8 cellular contexts compared by ENCODE assay signal in genomic region chr11:29333993-29334780, GRCh38.
DNase-seq lines count a peak whose midpoint lies in the region; ATAC-seq, FAIRE-seq and TF ChIP-seq lines count a peak whose summit lies in the region.

No MANE protein-coding gene starts in this region.

- H3K36me3 ChIP-seq in cardiac muscle cell = no peaks in the 10 kb centered on the region
- H3K36me3 ChIP-seq in Karpas-422 (ENCODE audit: insufficient read depth, low read length) = no peaks in the 10 kb centered on the region
- no peaks in the 10 kb centered on the region for H3K36me3 ChIP-seq in SU-DHL-6 (ENCODE audit: low read length)
- H3K36me3 ChIP-seq in kidney (ENCODE audit: control insufficient read depth in 1 of 2, insufficient read depth in 2 of 2, low read length in 2 of 2) = no peaks in the 10 kb centered on the region

- no peak overlapping the region for H2BK20ac ChIP-seq in H9 (ENCODE audit: low read depth, low read length, poor library complexity, severe bottlenecking)

- H3K18ac ChIP-seq in H9 (ENCODE audit: insufficient read length, low read depth, low read length) = no peak overlapping the region

- H2BK12ac ChIP-seq in H9 (ENCODE audit: insufficient read length, low read depth, low read length) = no peak overlapping the region

- H4K5ac ChIP-seq in H9 (ENCODE audit: insufficient read length, low read depth, low read length) = no peak overlapping the region

- no peak overlapping the region for H3K4me3 Mint-ChIP-seq in H9

- no peak overlapping the region for H3K14ac ChIP-seq in H9 (ENCODE audit: insufficient read depth, low read length)

- H2BK5ac ChIP-seq in H9 (ENCODE audit: insufficient read length, low read length) = no peak overlapping the region

- no peak overlapping the region for H2BK15ac ChIP-seq in H9 (ENCODE audit: low read depth, low read length)

- H4K20me1 ChIP-seq in H9 (ENCODE audit: control insufficient read depth, insufficient read depth, insufficient read length) (no peaks in the 10 kb centered on the region), Karpas-422 (ENCODE audit: insufficient read depth, low read depth, low read length) (no peaks in the 10 kb centered on the region), SU-DHL-6 (ENCODE audit: low read depth, low read length) (no peaks in the 10 kb centered on the region)

- no peaks in the 10 kb centered on the region; the same call in 1 of the 2 replicates for H3K27me3 Mint-ChIP-seq in H9 (ENCODE audit: low read depth)

- no peak overlapping the region for H3K4ac ChIP-seq in H9 (ENCODE audit: low read depth, low read length)

- no peak overlapping the region for H4K8ac ChIP-seq in H9 (replicated peaks; ENCODE audit: insufficient read length, low read depth, low read length)

- no peak overlapping the region for H3K23ac ChIP-seq in H9 (ENCODE audit: insufficient read length, low read depth, low read length)

- H3K9me3 Mint-ChIP-seq in H9 = no peaks in the 10 kb centered on the region; a peak in 1 of 5 replicates

- H3K4me1 Mint-ChIP-seq in H9 = no peaks in the 10 kb centered on the region

- H3K27ac ChIP-seq in cardiac muscle cell (no peak overlapping the region), right cardiac atrium (ENCODE audit: low read length) (no peak overlapping the region), H9 (ENCODE audit: insufficient read length, low read depth, low read length) (no peak overlapping the region), Karpas-422 (ENCODE audit: low read length) (no peak overlapping the region), SU-DHL-6 (ENCODE audit: low read depth, low read length) (no peak overlapping the region), kidney (ENCODE audit: low read depth in 2 of 2, low read length in 2 of 2) (no peak overlapping the region), substantia nigra (ENCODE audit: low read depth, low read length, poor library complexity, severe bottlenecking) (no peak overlapping the region)

- peak; percentile 42 to 81 for DNase-seq in cardiac muscle cell (ENCODE audit: low read depth in 1 of 2, low spot score in 1 of 2)
- DNase-seq in right cardiac atrium = no peak
- DNase-seq in H9 = peak; percentile 25
- DNase-seq in Karpas-422 = peak; percentile 81
- no peak for DNase-seq in kidney
- no peak for DNase-seq in substantia nigra (lab: John Stamatoyannopoulos, UW)
- no peak for DNase-seq in DMS79 treated with DMSO at 0.1 percent for 48 hours (lab: John Stamatoyannopoulos, UW)

- no peak for ATAC-seq in right cardiac atrium

- no peak overlapping the region for H4K91ac ChIP-seq in H9 (ENCODE audit: insufficient read length, low read depth, low read length)

- no peak overlapping the region for H2BK120ac ChIP-seq in H9 (ENCODE audit: low read depth, low read length, poor library complexity, severe bottlenecking)

- H3K56ac ChIP-seq in H9 (ENCODE audit: insufficient read length, low read depth, low read length) = no peak overlapping the region

- no peaks in the 10 kb centered on the region; a peak in 1 of 7 replicates for H3K36me3 Mint-ChIP-seq in H9 (ENCODE audit: insufficient read depth in 1 of 3, low read depth in 3 of 3)

- H3F3A ChIP-seq in SU-DHL-6 (ENCODE audit: insufficient read depth) = no peaks in the 10 kb centered on the region

- H3K9ac ChIP-seq in H9 (ENCODE audit: extremely low read depth, insufficient read length, low read length) (no peak overlapping the region), Karpas-422 (ENCODE audit: low read length) (no peak overlapping the region), SU-DHL-6 (ENCODE audit: low read length) (no peak overlapping the region), kidney (ENCODE audit: low read length in 2 of 2) (no peak overlapping the region)

- no peak for FAIRE-seq in kidney (lab: Jason Lieb, UNC)

- no peak overlapping the region for H2AK5ac ChIP-seq in H9 (ENCODE audit: insufficient read length, low read length)

- no peak overlapping the region for H3K27ac Mint-ChIP-seq in H9

- H3K9me2 ChIP-seq in Karpas-422 (replicated peaks; ENCODE audit: insufficient read depth, low read length) (no peaks in the 10 kb centered on the region), SU-DHL-6 (replicated peaks; ENCODE audit: insufficient read depth, low read length) (no peaks in the 10 kb centered on the region)

- H3K4me2 ChIP-seq in H9 (ENCODE audit: insufficient read depth, insufficient read length, low read length) (no peak overlapping the region), Karpas-422 (ENCODE audit: low read depth, low read length, poor library complexity, severe bottlenecking) (no peak overlapping the region), SU-DHL-6 (ENCODE audit: low read depth, low read length, poor library complexity, severe bottlenecking) (no peak overlapping the region)

- H3K4me1 ChIP-seq in cardiac muscle cell (ENCODE audit: low read depth) (peaks cover 2% of the 10 kb centered on the region), right cardiac atrium (ENCODE audit: control insufficient read depth, insufficient read depth, low read length) (no peaks in the 10 kb centered on the region), H9 (ENCODE audit: insufficient read depth, low read length) (no peaks in the 10 kb centered on the region; the same call in 1 of the 2 replicates), Karpas-422 (ENCODE audit: low read length) (no peaks in the 10 kb centered on the region), kidney (ENCODE audit: control insufficient read depth in 1 of 2, insufficient read depth in 1 of 2, low read depth in 1 of 2, low read length in 2 of 2) (peaks cover 0 to 2% of the 10 kb centered on the region in 2 donors)

- H3T11ph ChIP-seq in H9 (ENCODE audit: low read length) = no peak overlapping the region

- no peaks in the 10 kb centered on the region for H3K79me1 ChIP-seq in H9 (ENCODE audit: insufficient read depth, low read depth, low read length, poor library complexity, severe bottlenecking)

- peak; percentile 44 for TF ChIP-seq CTCF in cardiac muscle cell (IDR thresholded peaks at IDR 0.05; ENCODE audit: low read depth, low read length)
- peak; percentile 70; the same call in 2 of the 3 replicates for TF ChIP-seq CTCF in H9 (conservative IDR thresholded peaks at IDR 0.05)
- TF ChIP-seq CTCF in SU-DHL-6 (IDR thresholded peaks at IDR 0.05; ENCODE audit: insufficient read depth, low read length, poor library complexity, severe bottlenecking) = peak; percentile 24
- TF ChIP-seq CTCF in kidney (IDR thresholded peaks at IDR 0.05; ENCODE audit: borderline replicate concordance, extremely low read depth, insufficient read depth) = peak; percentile 31

- intact Hi-C loops in right cardiac atrium (cut with DNase I) = loop anchor here in 3 of 4 donors (10.0 kb wide), 2 partner anchors 1629 to 1639 kb away; partner anchors contain the start of gene BDNF (in 1 of the 3)
- intact Hi-C loops in kidney (cut with DNase I) = no loop called here

- H3K23me2 ChIP-seq in H9 (ENCODE audit: insufficient read length, low read depth, low read length, poor library complexity, severe bottlenecking) = no peaks in the 10 kb centered on the region

- H3K4me3 ChIP-seq in cardiac muscle cell (no peak overlapping the region), right cardiac atrium (ENCODE audit: low read length) (no peak overlapping the region), Karpas-422 (ENCODE audit: low read length) (no peak overlapping the region), SU-DHL-6 (ENCODE audit: insufficient read depth, low read length, poor library complexity, severe bottlenecking) (no peak overlapping the region), kidney (ENCODE audit: low read length in 2 of 2) (no peak overlapping the region)

- H3K9me3 ChIP-seq in cardiac muscle cell (ENCODE audit: low read depth) (no peaks in the 10 kb centered on the region), right cardiac atrium (ENCODE audit: control insufficient read depth, low read length) (no peaks in the 10 kb centered on the region), H9 (ENCODE audit: control insufficient read depth, low read depth, low read length) (no peaks in the 10 kb centered on the region), Karpas-422 (ENCODE audit: low read length) (no peaks in the 10 kb centered on the region), SU-DHL-6 (ENCODE audit: insufficient read depth, low read length) (no peaks in the 10 kb centered on the region), kidney (ENCODE audit: control insufficient read depth in 1 of 2, low read length in 2 of 2) (no peaks in the 10 kb centered on the region)

- WGBS in right cardiac atrium = 34% methylated on average over 5 of the region's 5 CpGs
- WGBS in H9 (ENCODE audit: extremely low coverage, insufficient read length, low lambda C conversion rate) = no CpG with 5 or more reads among the region's 5 CpGs

- H3K79me2 ChIP-seq in H9 (ENCODE audit: insufficient read depth, low read length) = no peaks in the 10 kb centered on the region
- H3K79me2 ChIP-seq in Karpas-422 (ENCODE audit: low read length) = no peaks in the 10 kb centered on the region
- no peaks in the 10 kb centered on the region for H3K79me2 ChIP-seq in SU-DHL-6 (ENCODE audit: insufficient read depth, low read length)

- H3K27me3 ChIP-seq in cardiac muscle cell (peaks cover 21% of the 10 kb centered on the region), right cardiac atrium (ENCODE audit: control insufficient read depth, insufficient read depth) (no peaks in the 10 kb centered on the region), H9 (ENCODE audit: insufficient read depth, low read length) (no peaks in the 10 kb centered on the region), Karpas-422 (ENCODE audit: low read length) (no peaks in the 10 kb centered on the region), SU-DHL-6 (ENCODE audit: low read length) (no peaks in the 10 kb centered on the region)

- H2AFZ ChIP-seq in H9 (ENCODE audit: low read length) = no peak overlapping the region
- no peak overlapping the region for H2AFZ ChIP-seq in Karpas-422 (ENCODE audit: low read length)
- H2AFZ ChIP-seq in SU-DHL-6 (ENCODE audit: low read depth, low read length, severe bottlenecking) = no peak overlapping the region

Comparison
In these comparisons a context has a peak if more than half of its experiments do, and no peak if none do; other contexts are left out.
1. DNase-seq: peak in cardiac muscle cell (2 of 2), H9 (single experiment) and Karpas-422 (single experiment); none in right cardiac atrium (0 of 3), kidney (single experiment), substantia nigra (0 of 49) and DMS79 treated with DMSO at 0.1 percent for 48 hours (single experiment).
2. Peak in every context shown above with its lines, with median percentiles within 50 percentile points of each other: CTCF ChIP-seq.